Comparison of ENCODE assay signal across 29 cellular contexts in genomic region chr10:107317592-107317991, GRCh38.
"Had no signal": no experiment of that assay in that cellular context is flagged by ENCODE, and none has a peak within 500 bp of the region (broad histone marks: within the 10 kb centered on the region; RNA-seq: fewer than 3 reads in every experiment).

No MANE protein-coding gene starts in this region.

- H3K27me3 ChIP-seq: stomach, suprapubic skin, testis, thyroid gland, tibial artery, tibial nerve, transverse colon, upper lobe of left lung, upper lobe of right lung, uterus, vagina had no signal

- ATAC-seq: stimulated activated effector memory CD8-positive, alpha-beta T cell treated with anti-CD3 and anti-CD28 coated beads, Interleukin-12 subunit alpha, Interleukin-12 subunit beta, amount 100 ng/mL, for 72 hours; stimulated activated memory B cell treated with anti-CD40 and anti-IgM and Interleukin-4, amounts not matched to agents 10 μg/mL and 1 μg/mL and 100 μg/mL, for 72 hours; stimulated activated naive B cell treated with anti-CD40 and anti-IgM and Interleukin-4, amounts not matched to agents 10 μg/mL and 1 μg/mL and 100 μg/mL, for 72 hours; stimulated activated naive CD8-positive, alpha-beta T cell treated with anti-CD3 and anti-CD28 coated beads, Interleukin-15, amount 100 ng/mL, for 72 hours; stimulated activated naive CD8-positive, alpha-beta T cell treated with anti-CD3 and anti-CD28 coated beads, Interleukin-15, Interleukin-2, amounts not matched to agents 100 U/mL and 50 U/mL, for 24 hours; upper lobe of right lung had no signal

- H3K4me1 Mint-ChIP-seq: stimulated activated effector memory CD8-positive, alpha-beta T cell treated with anti-CD3 and anti-CD28 coated beads, Interleukin-12 subunit alpha, Interleukin-12 subunit beta, amount 100 ng/mL, for 72 hours; stimulated activated memory B cell treated with anti-CD40 and anti-IgM and Interleukin-4, amounts not matched to agents 10 μg/mL and 1 μg/mL and 100 μg/mL, for 72 hours; stimulated activated naive B cell treated with anti-CD40 and anti-IgM and Interleukin-4, amounts not matched to agents 10 μg/mL and 1 μg/mL and 100 μg/mL, for 72 hours; stimulated activated naive CD8-positive, alpha-beta T cell treated with anti-CD3 and anti-CD28 coated beads, Interleukin-15, amount 100 ng/mL, for 72 hours had no signal

- H3K27ac ChIP-seq: stomach, suprapubic skin, testis, thoracic aorta, thyroid gland, tibial artery, tibial nerve, transverse colon, upper lobe of left lung, upper lobe of right lung, uterus, vagina had no signal

- H3K36me3 ChIP-seq: stomach, suprapubic skin, thoracic aorta, thyroid gland, tibial artery, tibial nerve, transverse colon, upper lobe of left lung, upper lobe of right lung, uterus, vagina had no signal

- H3K4me3 Mint-ChIP-seq: stimulated activated effector memory CD8-positive, alpha-beta T cell treated with anti-CD3 and anti-CD28 coated beads, Interleukin-12 subunit alpha, Interleukin-12 subunit beta, amount 100 ng/mL, for 72 hours; stimulated activated memory B cell treated with anti-CD40 and anti-IgM and Interleukin-4, amounts not matched to agents 10 μg/mL and 1 μg/mL and 100 μg/mL, for 72 hours; stimulated activated naive B cell treated with anti-CD40 and anti-IgM and Interleukin-4, amounts not matched to agents 10 μg/mL and 1 μg/mL and 100 μg/mL, for 72 hours; stimulated activated naive CD8-positive, alpha-beta T cell treated with anti-CD3 and anti-CD28 coated beads, Interleukin-15, amount 100 ng/mL, for 72 hours; stimulated activated naive CD8-positive, alpha-beta T cell treated with anti-CD3 and anti-CD28 coated beads, Interleukin-15, Interleukin-2, amounts not matched to agents 100 ng/mL and 50 ng/mL, for 24 hours; type B pancreatic cell had no signal

- H3K4me3 ChIP-seq: stomach, suprapubic skin, testis, thoracic aorta, thyroid gland, tibial artery, tibial nerve, transverse colon, upper lobe of left lung, upper lobe of right lung, uterus, vagina had no signal

- H3K4me1 ChIP-seq: stomach, suprapubic skin, testis, thyroid gland, tibial artery, tibial nerve, transverse colon, upper lobe of left lung, upper lobe of right lung, uterus, vagina had no signal

- H3K9me3 ChIP-seq: stomach, suprapubic skin, testis, thoracic aorta, thyroid gland, tibial artery, tibial nerve, transverse colon, upper lobe of left lung, upper lobe of right lung, uterus, vagina had no signal

- DNase-seq: stimulated activated CD4-positive, alpha-beta T cell treated with anti-CD3 and anti-CD28 coated beads, Interleukin-2, amount 100 ng/mL, for 48 hours; stimulated activated CD4-positive, alpha-beta T cell treated with anti-CD3 and anti-CD28 coated beads, Interleukin-4, amount 100 ng/mL, for 1 hour; stimulated activated CD4-positive, alpha-beta T cell treated with anti-CD3 and anti-CD28 coated beads, Interleukin-4, amount 100 ng/mL, for 24 hours; stimulated activated CD4-positive, alpha-beta T cell treated with anti-CD3 and anti-CD28 coated beads, Interleukin-4, amount 100 ng/mL, for 4 hours; stimulated activated CD8-positive, alpha-beta memory T cell treated with anti-CD3 and anti-CD28 coated beads, Interleukin-4, amount 100 ng/mL, for 48 hours; stimulated activated naive B cell treated with anti-CD40 and anti-IgM and Interleukin-4, amounts not matched to agents 10 μg/mL and 1 μg/mL and 100 μg/mL, for 72 hours; stimulated activated naive CD4-positive, alpha-beta T cell; stimulated activated naive CD4-positive, alpha-beta T cell treated with Interleukin-2 at 50 U/mL for 16 hours; stimulated activated naive CD8-positive, alpha-beta T cell treated with anti-CD3 and anti-CD28 coated beads, Interleukin-15, amount 100 ng/mL, for 72 hours; stimulated activated naive CD8-positive, alpha-beta T cell treated with anti-CD3 and anti-CD28 coated beads, Interleukin-15, Interleukin-2, amounts not matched to agents 100 U/mL and 50 U/mL, for 24 hours; stomach; substantia nigra; testis; thyroid gland; tibial artery; transverse colon; trophoblast cell; upper lobe of left lung; upper lobe of right lung; uterus had no signal

- H3K36me3 Mint-ChIP-seq: stimulated activated effector memory CD8-positive, alpha-beta T cell treated with anti-CD3 and anti-CD28 coated beads, Interleukin-12 subunit alpha, Interleukin-12 subunit beta, amount 100 ng/mL, for 72 hours; stimulated activated memory B cell treated with anti-CD40 and anti-IgM and Interleukin-4, amounts not matched to agents 10 μg/mL and 1 μg/mL and 100 μg/mL, for 72 hours; stimulated activated naive B cell treated with anti-CD40 and anti-IgM and Interleukin-4, amounts not matched to agents 10 μg/mL and 1 μg/mL and 100 μg/mL, for 72 hours; type B pancreatic cell had no signal

- H3K9me3 Mint-ChIP-seq: stimulated activated memory B cell treated with anti-CD40 and anti-IgM and Interleukin-4, amounts not matched to agents 10 μg/mL and 1 μg/mL and 100 μg/mL, for 72 hours; stimulated activated naive B cell treated with anti-CD40 and anti-IgM and Interleukin-4, amounts not matched to agents 10 μg/mL and 1 μg/mL and 100 μg/mL, for 72 hours; stimulated activated naive CD8-positive, alpha-beta T cell treated with anti-CD3 and anti-CD28 coated beads, Interleukin-15, Interleukin-2, amounts not matched to agents 100 ng/mL and 50 ng/mL, for 24 hours; type B pancreatic cell had no signal

- H3K27ac Mint-ChIP-seq: stimulated activated effector memory CD8-positive, alpha-beta T cell treated with anti-CD3 and anti-CD28 coated beads, Interleukin-12 subunit alpha, Interleukin-12 subunit beta, amount 100 ng/mL, for 72 hours; stimulated activated memory B cell treated with anti-CD40 and anti-IgM and Interleukin-4, amounts not matched to agents 10 μg/mL and 1 μg/mL and 100 μg/mL, for 72 hours; stimulated activated naive B cell treated with anti-CD40 and anti-IgM and Interleukin-4, amounts not matched to agents 10 μg/mL and 1 μg/mL and 100 μg/mL, for 72 hours; stimulated activated naive CD8-positive, alpha-beta T cell treated with anti-CD3 and anti-CD28 coated beads, Interleukin-15, amount 100 ng/mL, for 72 hours; stimulated activated naive CD8-positive, alpha-beta T cell treated with anti-CD3 and anti-CD28 coated beads, Interleukin-15, Interleukin-2, amounts not matched to agents 100 ng/mL and 50 ng/mL, for 24 hours; type B pancreatic cell had no signal

- H3K27me3 Mint-ChIP-seq: stimulated activated memory B cell treated with anti-CD40 and anti-IgM and Interleukin-4, amounts not matched to agents 10 μg/mL and 1 μg/mL and 100 μg/mL, for 72 hours; stimulated activated naive B cell treated with anti-CD40 and anti-IgM and Interleukin-4, amounts not matched to agents 10 μg/mL and 1 μg/mL and 100 μg/mL, for 72 hours; stimulated activated naive CD8-positive, alpha-beta T cell treated with anti-CD3 and anti-CD28 coated beads, Interleukin-15, amount 100 ng/mL, for 72 hours; stimulated activated naive CD8-positive, alpha-beta T cell treated with anti-CD3 and anti-CD28 coated beads, Interleukin-15, Interleukin-2, amounts not matched to agents 100 ng/mL and 50 ng/mL, for 24 hours had no signal

- FAIRE-seq: urothelium cell line had no signal
